In genomic region chr15:70837476-70837875, GRCh38 we compare ENCODE assay signal across 31 cellular contexts. TPM values are rescaled to one million over a fixed set of nuclear protein-coding genes. Genes with fewer than 3 reads are reported as not detected.
"Had no signal": no experiment of that assay in that cellular context is flagged by ENCODE, and none has a peak within 500 bp of the region (broad histone marks: within the 10 kb centered on the region; RNA-seq: fewer than 3 reads in every experiment).

No MANE protein-coding gene starts in this region.

- H3K36me3 ChIP-seq: colonic mucosa, neutrophil had no signal

- H3K36me3 Mint-ChIP-seq: immature natural killer cell; naive B cell; natural killer cell treated with Interleukin-12 subunit alpha and Interleukin-12 subunit beta and Interleukin-15 and Interleukin-18, amount 100 ng/mL, for 72 hours had no signal

- H3K27me3 ChIP-seq: colonic mucosa, foreskin keratinocyte, spleen, testis, tibial nerve, upper lobe of left lung had no signal

- H3K9me3 ChIP-seq: colonic mucosa, lower lobe of right lung, neutrophil, spleen, testis, tibial nerve, upper lobe of left lung had no signal

- H3K4me1 Mint-ChIP-seq: immature natural killer cell; naive B cell; stimulated activated naive CD8-positive, alpha-beta T cell treated with anti-CD3 and anti-CD28 coated beads, Interleukin-15, amount 100 ng/mL, for 72 hours had no signal

- H3K27ac ChIP-seq: colonic mucosa, epithelial cell of prostate, foreskin keratinocyte, lower lobe of right lung, neutrophil, parathyroid adenoma, skin epidermis, spleen, upper lobe of left lung had no signal

- DNase-seq: central memory CD4-positive, alpha-beta T cell; colonic mucosa; effector CD8-positive, alpha-beta T cell; endodermal cell; foreskin keratinocyte; hypothalamus; immature natural killer cell; islet precursor cell; kidney glomerular epithelial cell; left colon; left ventricle myocardium superior; lower lobe of right lung; naive B cell; right cardiac atrium; spleen; stimulated activated CD4-positive, alpha-beta T cell treated with anti-CD3 and anti-CD28 coated beads, Interleukin-2, amount 100 ng/mL, for 48 hours; stimulated activated CD8-positive, alpha-beta memory T cell treated with anti-CD3 and anti-CD28 coated beads, Interleukin-4, amount 100 ng/mL, for 48 hours; stimulated activated naive CD4-positive, alpha-beta T cell; stimulated activated naive CD8-positive, alpha-beta T cell treated with anti-CD3 and anti-CD28 coated beads, Interleukin-15, amount 100 ng/mL, for 72 hours; testis; upper lobe of left lung had no signal

- H3K9me3 Mint-ChIP-seq: dendritic cell treated with granulocyte-macrophage colony-stimulating factor and Interleukin-4, amounts not matched to agents 40 ng/mL and 50 ng/mL, for 4 days; endodermal cell; natural killer cell treated with Interleukin-12 subunit alpha and Interleukin-12 subunit beta and Interleukin-15 and Interleukin-18, amount 100 ng/mL, for 72 hours; stimulated activated naive CD8-positive, alpha-beta T cell treated with anti-CD3 and anti-CD28 coated beads, Interleukin-15, amount 100 ng/mL, for 72 hours had no signal

- H3K27me3 Mint-ChIP-seq: progenitor cell of endocrine pancreas; stimulated activated naive CD8-positive, alpha-beta T cell treated with anti-CD3 and anti-CD28 coated beads, Interleukin-15, amount 100 ng/mL, for 72 hours had no signal

- H3K4me3 Mint-ChIP-seq: dendritic cell treated with granulocyte-macrophage colony-stimulating factor and Interleukin-4, amounts not matched to agents 40 ng/mL and 50 ng/mL, for 4 days; endodermal cell; immature natural killer cell; naive B cell; natural killer cell treated with Interleukin-12 subunit alpha and Interleukin-12 subunit beta and Interleukin-15 and Interleukin-18, amount 100 ng/mL, for 72 hours; neural crest cell; stimulated activated naive CD8-positive, alpha-beta T cell treated with anti-CD3 and anti-CD28 coated beads, Interleukin-15, amount 100 ng/mL, for 72 hours had no signal

- H3K4me1 ChIP-seq: colonic mucosa, lower lobe of right lung, parathyroid adenoma, spleen, upper lobe of left lung had no signal

- H3K4me3 ChIP-seq: colonic mucosa, lower lobe of right lung, skin epidermis, spleen, testis, tibial nerve, upper lobe of left lung had no signal

- H3K27ac Mint-ChIP-seq: dendritic cell treated with granulocyte-macrophage colony-stimulating factor and Interleukin-4, amounts not matched to agents 40 ng/mL and 50 ng/mL, for 4 days; endodermal cell; immature natural killer cell; naive B cell; natural killer cell treated with Interleukin-12 subunit alpha and Interleukin-12 subunit beta and Interleukin-15 and Interleukin-18, amount 100 ng/mL, for 72 hours; progenitor cell of endocrine pancreas; stimulated activated naive CD8-positive, alpha-beta T cell treated with anti-CD3 and anti-CD28 coated beads, Interleukin-15, amount 100 ng/mL, for 72 hours had no signal

RNA-seq across cellular contexts. Expression of gene LARP6, which starts 16.5 kb away (rescaled TPM):
- total RNA-seq: mononuclear cell; natural killer cell treated with Interleukin-12 subunit alpha and Interleukin-12 subunit beta and Interleukin-15 and Interleukin-18, amount 100 ng/mL, for 72 hours had no signal
